Comparison of ENCODE assay signal across 1 cellular context in the genomic region with DNA sequence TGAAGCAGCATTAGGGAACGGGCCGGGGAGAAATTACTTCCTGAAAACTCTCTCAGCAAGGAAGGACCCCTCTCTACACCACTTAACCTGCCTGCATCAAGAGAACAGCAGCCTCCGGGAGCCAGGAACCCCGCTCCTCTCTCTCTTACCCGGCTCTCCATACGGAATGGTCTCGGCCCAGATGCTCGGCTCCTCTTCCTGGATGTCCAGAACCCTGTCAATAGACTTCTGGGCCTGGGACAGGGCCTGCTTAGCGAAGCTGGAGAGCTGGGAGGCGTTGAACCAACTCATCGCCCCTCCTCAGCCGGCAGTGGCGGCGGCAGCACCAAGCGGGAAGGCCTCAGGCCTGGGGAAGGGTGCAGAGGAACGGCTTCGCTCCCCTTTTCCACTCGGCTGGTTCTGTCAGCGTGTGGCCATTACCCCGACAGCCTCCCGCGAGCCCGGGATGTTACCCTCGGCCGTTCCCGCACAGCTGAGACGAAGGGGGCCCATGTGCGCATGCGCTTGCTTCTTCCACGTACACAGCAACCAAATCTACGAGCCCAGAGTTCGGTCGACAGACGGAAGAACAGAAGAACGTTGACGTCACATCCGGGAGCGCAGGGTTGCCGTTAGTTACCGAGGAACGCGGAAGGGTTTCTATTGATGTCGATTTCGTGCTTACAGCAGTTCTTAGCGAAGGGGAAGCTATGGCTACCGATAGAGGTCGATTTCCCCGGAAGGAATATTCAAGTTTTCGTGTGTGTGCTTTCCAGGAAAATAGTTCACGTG.
TF ChIP-seq lines count a peak whose summit lies in the region.

A gene with protein sequence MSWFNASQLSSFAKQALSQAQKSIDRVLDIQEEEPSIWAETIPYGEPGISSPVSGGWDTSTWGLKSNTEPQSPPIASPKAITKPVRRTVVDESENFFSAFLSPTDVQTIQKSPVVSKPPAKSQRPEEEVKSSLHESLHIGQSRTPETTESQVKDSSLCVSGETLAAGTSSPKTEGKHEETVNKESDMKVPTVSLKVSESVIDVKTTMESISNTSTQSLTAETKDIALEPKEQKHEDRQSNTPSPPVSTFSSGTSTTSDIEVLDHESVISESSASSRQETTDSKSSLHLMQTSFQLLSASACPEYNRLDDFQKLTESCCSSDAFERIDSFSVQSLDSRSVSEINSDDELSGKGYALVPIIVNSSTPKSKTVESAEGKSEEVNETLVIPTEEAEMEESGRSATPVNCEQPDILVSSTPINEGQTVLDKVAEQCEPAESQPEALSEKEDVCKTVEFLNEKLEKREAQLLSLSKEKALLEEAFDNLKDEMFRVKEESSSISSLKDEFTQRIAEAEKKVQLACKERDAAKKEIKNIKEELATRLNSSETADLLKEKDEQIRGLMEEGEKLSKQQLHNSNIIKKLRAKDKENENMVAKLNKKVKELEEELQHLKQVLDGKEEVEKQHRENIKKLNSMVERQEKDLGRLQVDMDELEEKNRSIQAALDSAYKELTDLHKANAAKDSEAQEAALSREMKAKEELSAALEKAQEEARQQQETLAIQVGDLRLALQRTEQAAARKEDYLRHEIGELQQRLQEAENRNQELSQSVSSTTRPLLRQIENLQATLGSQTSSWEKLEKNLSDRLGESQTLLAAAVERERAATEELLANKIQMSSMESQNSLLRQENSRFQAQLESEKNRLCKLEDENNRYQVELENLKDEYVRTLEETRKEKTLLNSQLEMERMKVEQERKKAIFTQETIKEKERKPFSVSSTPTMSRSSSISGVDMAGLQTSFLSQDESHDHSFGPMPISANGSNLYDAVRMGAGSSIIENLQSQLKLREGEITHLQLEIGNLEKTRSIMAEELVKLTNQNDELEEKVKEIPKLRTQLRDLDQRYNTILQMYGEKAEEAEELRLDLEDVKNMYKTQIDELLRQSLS (minus strand): TSS at position 538 of the 771 bp plus-strand sequence. CDS start 247 bp downstream, at position 291.

TF ChIP-seq in K562, 482 proteins besides CTCF, POLR2A, EP300 and RAD21 (continued from another document and continues in another):
- TF ChIP-seq, protein P1, sequence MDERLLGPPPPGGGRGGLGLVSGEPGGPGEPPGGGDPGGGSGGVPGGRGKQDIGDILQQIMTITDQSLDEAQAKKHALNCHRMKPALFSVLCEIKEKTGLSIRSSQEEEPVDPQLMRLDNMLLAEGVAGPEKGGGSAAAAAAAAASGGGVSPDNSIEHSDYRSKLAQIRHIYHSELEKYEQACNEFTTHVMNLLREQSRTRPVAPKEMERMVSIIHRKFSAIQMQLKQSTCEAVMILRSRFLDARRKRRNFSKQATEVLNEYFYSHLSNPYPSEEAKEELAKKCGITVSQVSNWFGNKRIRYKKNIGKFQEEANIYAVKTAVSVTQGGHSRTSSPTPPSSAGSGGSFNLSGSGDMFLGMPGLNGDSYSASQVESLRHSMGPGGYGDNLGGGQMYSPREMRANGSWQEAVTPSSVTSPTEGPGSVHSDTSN (CRISPR knock-in tag; IDR thresholded peaks at IDR 0.05; ENCODE audit: low read depth): no peak
- TF ChIP-seq, protein P1 (tag; conservative IDR thresholded peaks at IDR 0.05; ENCODE audit: low read depth): no peak
- no peak for TF ChIP-seq ZNF282 (CRISPR knock-in tag; IDR thresholded peaks at IDR 0.05)
- no peak for TF ChIP-seq NCOA1 (IDR thresholded peaks at IDR 0.05; ENCODE audit: low read depth)
- no peak for TF ChIP-seq PYGO2 (tag; IDR thresholded peaks at IDR 0.05)
- no peak for TF ChIP-seq IFI16 (CRISPR knock-in tag; IDR thresholded peaks at IDR 0.05)
- peak in 1 of 2 experiments; percentile 68; a peak in 1 of 4 replicates for TF ChIP-seq HDAC1 (IDR thresholded peaks at IDR 0.05)
- TF ChIP-seq ZNF174 (CRISPR knock-in tag; IDR thresholded peaks at IDR 0.05): no peak
- TF ChIP-seq FOXJ2 (tag; IDR thresholded peaks at IDR 0.05): peak; percentile 52; the same call in 1 of the 2 replicates
- TF ChIP-seq, protein P2, sequence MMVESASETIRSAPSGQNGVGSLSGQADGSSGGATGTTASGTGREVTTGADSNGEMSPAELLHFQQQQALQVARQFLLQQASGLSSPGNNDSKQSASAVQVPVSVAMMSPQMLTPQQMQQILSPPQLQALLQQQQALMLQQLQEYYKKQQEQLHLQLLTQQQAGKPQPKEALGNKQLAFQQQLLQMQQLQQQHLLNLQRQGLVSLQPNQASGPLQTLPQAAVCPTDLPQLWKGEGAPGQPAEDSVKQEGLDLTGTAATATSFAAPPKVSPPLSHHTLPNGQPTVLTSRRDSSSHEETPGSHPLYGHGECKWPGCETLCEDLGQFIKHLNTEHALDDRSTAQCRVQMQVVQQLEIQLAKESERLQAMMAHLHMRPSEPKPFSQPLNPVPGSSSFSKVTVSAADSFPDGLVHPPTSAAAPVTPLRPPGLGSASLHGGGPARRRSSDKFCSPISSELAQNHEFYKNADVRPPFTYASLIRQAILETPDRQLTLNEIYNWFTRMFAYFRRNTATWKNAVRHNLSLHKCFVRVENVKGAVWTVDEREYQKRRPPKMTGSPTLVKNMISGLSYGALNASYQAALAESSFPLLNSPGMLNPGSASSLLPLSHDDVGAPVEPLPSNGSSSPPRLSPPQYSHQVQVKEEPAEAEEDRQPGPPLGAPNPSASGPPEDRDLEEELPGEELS (CRISPR knock-in tag; IDR thresholded peaks at IDR 0.05; ENCODE audit: borderline replicate concordance): no peak
- TF ChIP-seq GABPA (tag; conservative IDR thresholded peaks at IDR 0.05; ENCODE audit: low read depth): peak; percentile 94
- no peak for TF ChIP-seq CREBBP (IDR thresholded peaks at IDR 0.05; ENCODE audit: low read depth, low read length)
- no peak for TF ChIP-seq MAZ (CRISPR knock-in tag; conservative IDR thresholded peaks at IDR 0.05 in 1 of 2, IDR thresholded peaks at IDR 0.05 in 1 of 2)
- no peak for TF ChIP-seq ZC3H8 (IDR thresholded peaks at IDR 0.05)
- TF ChIP-seq, protein P3, sequence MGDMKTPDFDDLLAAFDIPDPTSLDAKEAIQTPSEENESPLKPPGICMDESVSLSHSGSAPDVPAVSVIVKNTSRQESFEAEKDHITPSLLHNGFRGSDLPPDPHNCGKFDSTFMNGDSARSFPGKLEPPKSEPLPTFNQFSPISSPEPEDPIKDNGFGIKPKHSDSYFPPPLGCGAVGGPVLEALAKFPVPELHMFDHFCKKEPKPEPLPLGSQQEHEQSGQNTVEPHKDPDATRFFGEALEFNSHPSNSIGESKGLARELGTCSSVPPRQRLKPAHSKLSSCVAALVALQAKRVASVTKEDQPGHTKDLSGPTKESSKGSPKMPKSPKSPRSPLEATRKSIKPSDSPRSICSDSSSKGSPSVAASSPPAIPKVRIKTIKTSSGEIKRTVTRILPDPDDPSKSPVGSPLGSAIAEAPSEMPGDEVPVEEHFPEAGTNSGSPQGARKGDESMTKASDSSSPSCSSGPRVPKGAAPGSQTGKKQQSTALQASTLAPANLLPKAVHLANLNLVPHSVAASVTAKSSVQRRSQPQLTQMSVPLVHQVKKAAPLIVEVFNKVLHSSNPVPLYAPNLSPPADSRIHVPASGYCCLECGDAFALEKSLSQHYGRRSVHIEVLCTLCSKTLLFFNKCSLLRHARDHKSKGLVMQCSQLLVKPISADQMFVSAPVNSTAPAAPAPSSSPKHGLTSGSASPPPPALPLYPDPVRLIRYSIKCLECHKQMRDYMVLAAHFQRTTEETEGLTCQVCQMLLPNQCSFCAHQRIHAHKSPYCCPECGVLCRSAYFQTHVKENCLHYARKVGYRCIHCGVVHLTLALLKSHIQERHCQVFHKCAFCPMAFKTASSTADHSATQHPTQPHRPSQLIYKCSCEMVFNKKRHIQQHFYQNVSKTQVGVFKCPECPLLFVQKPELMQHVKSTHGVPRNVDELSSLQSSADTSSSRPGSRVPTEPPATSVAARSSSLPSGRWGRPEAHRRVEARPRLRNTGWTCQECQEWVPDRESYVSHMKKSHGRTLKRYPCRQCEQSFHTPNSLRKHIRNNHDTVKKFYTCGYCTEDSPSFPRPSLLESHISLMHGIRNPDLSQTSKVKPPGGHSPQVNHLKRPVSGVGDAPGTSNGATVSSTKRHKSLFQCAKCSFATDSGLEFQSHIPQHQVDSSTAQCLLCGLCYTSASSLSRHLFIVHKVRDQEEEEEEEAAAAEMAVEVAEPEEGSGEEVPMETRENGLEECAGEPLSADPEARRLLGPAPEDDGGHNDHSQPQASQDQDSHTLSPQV (IDR thresholded peaks at IDR 0.05): no peak
- TF ChIP-seq MCM2 (IDR thresholded peaks at IDR 0.05; ENCODE audit: low read depth): no peak
- TF ChIP-seq ZNF764 (CRISPR knock-in tag; IDR thresholded peaks at IDR 0.05; ENCODE audit: low read depth): no peak
- TF ChIP-seq BCL6 (CRISPR knock-in tag; IDR thresholded peaks at IDR 0.05): no peak
- TF ChIP-seq RBM22 (IDR thresholded peaks at IDR 0.05; ENCODE audit: low read depth, low read length, poor library complexity, severe bottlenecking): no peak
- TF ChIP-seq NEUROD1 (IDR thresholded peaks at IDR 0.05; ENCODE audit: borderline replicate concordance, low read depth, low read length, partially characterized antibody): no peak
- no peak for TF ChIP-seq U2AF1 (optimal IDR thresholded peaks at IDR 0.05; ENCODE audit: low read depth, low read length)
- TF ChIP-seq, protein P4, sequence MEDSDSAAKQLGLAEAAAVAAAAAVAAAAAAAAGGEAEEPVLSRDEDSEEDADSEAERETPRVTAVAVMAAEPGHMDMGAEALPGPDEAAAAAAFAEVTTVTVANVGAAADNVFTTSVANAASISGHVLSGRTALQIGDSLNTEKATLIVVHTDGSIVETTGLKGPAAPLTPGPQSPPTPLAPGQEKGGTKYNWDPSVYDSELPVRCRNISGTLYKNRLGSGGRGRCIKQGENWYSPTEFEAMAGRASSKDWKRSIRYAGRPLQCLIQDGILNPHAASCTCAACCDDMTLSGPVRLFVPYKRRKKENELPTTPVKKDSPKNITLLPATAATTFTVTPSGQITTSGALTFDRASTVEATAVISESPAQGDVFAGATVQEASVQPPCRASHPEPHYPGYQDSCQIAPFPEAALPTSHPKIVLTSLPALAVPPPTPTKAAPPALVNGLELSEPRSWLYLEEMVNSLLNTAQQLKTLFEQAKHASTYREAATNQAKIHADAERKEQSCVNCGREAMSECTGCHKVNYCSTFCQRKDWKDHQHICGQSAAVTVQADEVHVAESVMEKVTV (CRISPR knock-in tag; IDR thresholded peaks at IDR 0.05): no peak
- TF ChIP-seq SMARCA4 (IDR thresholded peaks at IDR 0.05): no peak
- TF ChIP-seq NR2C2 (CRISPR knock-in tag; IDR thresholded peaks at IDR 0.05): no peak
- peak; percentile 69; the same call in 1 of the 2 replicates for TF ChIP-seq NR2C2 (tag; IDR thresholded peaks at IDR 0.05)
- no peak for TF ChIP-seq ZBTB8A (IDR thresholded peaks at IDR 0.05; ENCODE audit: partially characterized antibody)
- TF ChIP-seq, protein P5, sequence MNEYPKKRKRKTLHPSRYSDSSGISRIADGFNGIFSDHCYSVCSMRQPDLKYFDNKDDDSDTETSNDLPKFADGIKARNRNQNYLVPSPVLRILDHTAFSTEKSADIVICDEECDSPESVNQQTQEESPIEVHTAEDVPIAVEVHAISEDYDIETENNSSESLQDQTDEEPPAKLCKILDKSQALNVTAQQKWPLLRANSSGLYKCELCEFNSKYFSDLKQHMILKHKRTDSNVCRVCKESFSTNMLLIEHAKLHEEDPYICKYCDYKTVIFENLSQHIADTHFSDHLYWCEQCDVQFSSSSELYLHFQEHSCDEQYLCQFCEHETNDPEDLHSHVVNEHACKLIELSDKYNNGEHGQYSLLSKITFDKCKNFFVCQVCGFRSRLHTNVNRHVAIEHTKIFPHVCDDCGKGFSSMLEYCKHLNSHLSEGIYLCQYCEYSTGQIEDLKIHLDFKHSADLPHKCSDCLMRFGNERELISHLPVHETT (CRISPR knock-in tag; conservative IDR thresholded peaks at IDR 0.05 in 1 of 2, IDR thresholded peaks at IDR 0.05 in 1 of 2): no peak
- no peak for TF ChIP-seq ETV6 (IDR thresholded peaks at IDR 0.05; ENCODE audit: borderline replicate concordance in 1 of 2, low read depth in 2 of 2, low read length in 1 of 2)
- TF ChIP-seq ETV6 (CRISPR knock-in tag; IDR thresholded peaks at IDR 0.05; ENCODE audit: borderline replicate concordance): no peak
- TF ChIP-seq, protein P6, sequence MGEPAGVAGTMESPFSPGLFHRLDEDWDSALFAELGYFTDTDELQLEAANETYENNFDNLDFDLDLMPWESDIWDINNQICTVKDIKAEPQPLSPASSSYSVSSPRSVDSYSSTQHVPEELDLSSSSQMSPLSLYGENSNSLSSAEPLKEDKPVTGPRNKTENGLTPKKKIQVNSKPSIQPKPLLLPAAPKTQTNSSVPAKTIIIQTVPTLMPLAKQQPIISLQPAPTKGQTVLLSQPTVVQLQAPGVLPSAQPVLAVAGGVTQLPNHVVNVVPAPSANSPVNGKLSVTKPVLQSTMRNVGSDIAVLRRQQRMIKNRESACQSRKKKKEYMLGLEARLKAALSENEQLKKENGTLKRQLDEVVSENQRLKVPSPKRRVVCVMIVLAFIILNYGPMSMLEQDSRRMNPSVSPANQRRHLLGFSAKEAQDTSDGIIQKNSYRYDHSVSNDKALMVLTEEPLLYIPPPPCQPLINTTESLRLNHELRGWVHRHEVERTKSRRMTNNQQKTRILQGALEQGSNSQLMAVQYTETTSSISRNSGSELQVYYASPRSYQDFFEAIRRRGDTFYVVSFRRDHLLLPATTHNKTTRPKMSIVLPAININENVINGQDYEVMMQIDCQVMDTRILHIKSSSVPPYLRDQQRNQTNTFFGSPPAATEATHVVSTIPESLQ (CRISPR knock-in tag; IDR thresholded peaks at IDR 0.05): no peak
